7 cellular contexts compared by ENCODE assay signal in the genomic region with DNA sequence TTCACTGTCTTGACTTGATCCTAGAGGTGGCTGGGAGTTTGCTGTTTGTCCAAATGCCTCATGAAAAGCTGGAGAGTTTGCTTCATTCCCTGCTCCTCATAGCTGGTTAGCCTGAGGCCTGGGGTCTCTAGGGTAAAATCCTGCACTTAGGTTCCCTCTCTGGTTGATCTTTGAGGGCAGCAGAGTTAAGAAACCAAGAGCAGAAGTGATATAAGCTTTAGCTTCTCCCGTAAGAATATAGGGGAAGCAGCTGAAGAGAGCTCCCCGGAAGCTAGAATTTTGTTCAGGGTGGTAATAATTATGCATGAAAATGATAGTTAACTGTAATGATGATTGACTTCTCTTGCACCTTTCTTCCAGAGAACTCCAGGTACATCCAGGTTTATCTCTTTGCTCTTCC.
DNase-seq lines count a peak whose midpoint lies in the region; ATAC-seq and TF ChIP-seq lines count a peak whose summit lies in the region.

No MANE protein-coding gene starts in this region.

- H3K27ac ChIP-seq in HL-60 (replicated peaks) (peak overlapping the region; percentile 100), VCaP (peak overlapping the region; percentile 99)

- peak overlapping the region; percentile 68 for H3K4me3 ChIP-seq in HL-60 (replicated peaks; ENCODE audit: insufficient read depth, low read length)

- no peaks in the 10 kb centered on the region for H3K27me3 Mint-ChIP-seq in stimulated activated naive B cell treated with anti-CD40 and anti-IgM and Interleukin-4, amounts not matched to agents 10 μg/mL and 1 μg/mL and 100 μg/mL, for 72 hours

- DNase-seq in HL-60 (ENCODE audit: low read depth in 1 of 2, low spot score in 1 of 2): peak in 1 of 2 experiments; percentile 41
- DNase-seq in globus pallidus (ENCODE audit: low spot score): peak; percentile 16
- no peak for DNase-seq in stimulated activated naive B cell treated with anti-CD40 and anti-IgM and Interleukin-4, amounts not matched to agents 10 μg/mL and 1 μg/mL and 100 μg/mL, for 72 hours
- DNase-seq in HuH-7.5 (ENCODE audit: low spot score): no peak
- DNase-seq in NCI-H1436 treated with DMSO at 0.1 percent for 48 hours (lab: John Stamatoyannopoulos, UW): no peak

- peaks cover 25 to 40% of the 10 kb centered on the region in 2 donors for H3K4me1 Mint-ChIP-seq in stimulated activated naive B cell treated with anti-CD40 and anti-IgM and Interleukin-4, amounts not matched to agents 10 μg/mL and 1 μg/mL and 100 μg/mL, for 72 hours

- H3K4me3 Mint-ChIP-seq in stimulated activated naive B cell treated with anti-CD40 and anti-IgM and Interleukin-4, amounts not matched to agents 10 μg/mL and 1 μg/mL and 100 μg/mL, for 72 hours: peak overlapping the region; percentile 95

- H3K9me3 Mint-ChIP-seq in stimulated activated naive B cell treated with anti-CD40 and anti-IgM and Interleukin-4, amounts not matched to agents 10 μg/mL and 1 μg/mL and 100 μg/mL, for 72 hours: no peaks in the 10 kb centered on the region

- H3K27ac Mint-ChIP-seq in stimulated activated naive B cell treated with anti-CD40 and anti-IgM and Interleukin-4, amounts not matched to agents 10 μg/mL and 1 μg/mL and 100 μg/mL, for 72 hours: peak overlapping the region; percentile 94

- TF ChIP-seq CTCF in HL-60 (IDR thresholded peaks at IDR 0.05; ENCODE audit: insufficient read depth, low read length) (no peak), VCaP (conservative IDR thresholded peaks at IDR 0.05) (no peak)

- no peak for ATAC-seq in stimulated activated naive B cell treated with anti-CD40 and anti-IgM and Interleukin-4, amounts not matched to agents 10 μg/mL and 1 μg/mL and 100 μg/mL, for 72 hours (replicated peaks)
- ATAC-seq in GM21367 (IDR thresholded peaks at IDR 0.05; ENCODE audit: unreplicated experiment): no peak

- H3K36me3 Mint-ChIP-seq in stimulated activated naive B cell treated with anti-CD40 and anti-IgM and Interleukin-4, amounts not matched to agents 10 μg/mL and 1 μg/mL and 100 μg/mL, for 72 hours: peaks cover 9 to 19% of the 10 kb centered on the region in 2 donors

- H3K27me3 ChIP-seq in HL-60 (ENCODE audit: insufficient read depth, poor library complexity, severe bottlenecking): no peaks in the 10 kb centered on the region
